18 cellular contexts compared by ENCODE assay signal in genomic region chr3:31248619-31248992, GRCh38.
DNase-seq lines count a peak whose midpoint lies in the region; ATAC-seq, FAIRE-seq and TF ChIP-seq lines count a peak whose summit lies in the region.
"Had no signal": no experiment of that assay in that cellular context is flagged by ENCODE, and none has a peak within 500 bp of the region (broad histone marks: within the 10 kb centered on the region; RNA-seq: fewer than 3 reads in every experiment).

No MANE protein-coding gene starts in this region.

- no peaks in the 10 kb centered on the region for H3K9me3 ChIP-seq in uterus

- no peaks in the 10 kb centered on the region for H3K27me3 Mint-ChIP-seq in activated naive CD8-positive, alpha-beta T cell
- H3K27me3 Mint-ChIP-seq: central memory CD8-positive, alpha-beta T cell had no signal

- H3K36me3 ChIP-seq in uterus = no peaks in the 10 kb centered on the region

- H3K36me3 Mint-ChIP-seq in activated naive CD8-positive, alpha-beta T cell = peaks cover 1% of the 10 kb centered on the region
- H3K36me3 Mint-ChIP-seq: CD8-positive, alpha-beta T cell had no signal

- no peak for TF ChIP-seq POLR2A in uterus (IDR thresholded peaks at IDR 0.05)

- no peak overlapping the region for H3K4me3 ChIP-seq in uterus

- DNase-seq in NCI-H1092 treated with DMSO at 0.1 percent for 48 hours (lab: John Stamatoyannopoulos, UW) = peak; percentile 45
- DNase-seq in NCI-H1092 (lab: John Stamatoyannopoulos, UW) = no peak
- no peak for DNase-seq in RCC 7860 (ENCODE audit: low spot score)
- no peak for DNase-seq in left cardiac atrium
- DNase-seq in uterus = no peak
- DNase-seq: 8988T; activated CD8-positive, alpha-beta memory T cell treated with anti-CD3 and anti-CD28 coated beads, Interleukin-2, amount 10 ng/mL, durations not matched to agents 7 days and 5 days; CD8-positive, alpha-beta T cell; foreskin fibroblast; stimulated activated naive CD4-positive, alpha-beta T cell treated with Interleukin-2 at 50 U/mL for 16 hours had no signal

- peak overlapping the region; percentile 42 for H3K27ac Mint-ChIP-seq in activated naive CD8-positive, alpha-beta T cell
- H3K27ac Mint-ChIP-seq: activated CD8-positive, alpha-beta memory T cell treated with anti-CD3 and anti-CD28 coated beads, Interleukin-2, amount 10 ng/mL, durations not matched to agents 7 days and 5 days; CD8-positive, alpha-beta T cell; endodermal cell had no signal

- ATAC-seq in GM18867 (IDR thresholded peaks at IDR 0.05; ENCODE audit: unreplicated experiment) = peak; percentile 25
- peak; percentile 0 for ATAC-seq in HG03039 (IDR thresholded peaks at IDR 0.05; ENCODE audit: unreplicated experiment)
- ATAC-seq in left cardiac atrium = no peak
- ATAC-seq: activated CD8-positive, alpha-beta memory T cell treated with anti-CD3 and anti-CD28 coated beads, Interleukin-2, amount 10 ng/mL, durations not matched to agents 7 days and 5 days; CD8-positive, alpha-beta T cell; SK-N-SH treated with all-trans-retinoic acid at 6 μM for 48 hours had no signal

- no peaks in the 10 kb centered on the region for H3K9me3 Mint-ChIP-seq in activated naive CD8-positive, alpha-beta T cell (ENCODE audit: low read depth)
- H3K9me3 Mint-ChIP-seq: CD8-positive, alpha-beta T cell had no signal

- H3K4me1 ChIP-seq in uterus = no peaks in the 10 kb centered on the region

- H3K4me1 Mint-ChIP-seq in activated naive CD8-positive, alpha-beta T cell (ENCODE audit: low read depth) = peaks cover 40% of the 10 kb centered on the region

- intact Hi-C loops in left cardiac atrium (cut with DNase I) = no loop called here
- intact Hi-C loops in uterus (cut with DNase I; ENCODE audit: low total_unique reads) = no loop called here

- TF ChIP-seq CTCF in uterus (IDR thresholded peaks at IDR 0.05) = no peak

- H3K27me3 ChIP-seq in uterus = no peaks in the 10 kb centered on the region

- no peak for FAIRE-seq in RCC 7860 (lab: Jason Lieb, UNC)
- FAIRE-seq: G401.6 had no signal

- H3K27ac ChIP-seq in uterus = no peak overlapping the region
- H3K27ac ChIP-seq: HL-60 had no signal

- H3K4me3 Mint-ChIP-seq in activated naive CD8-positive, alpha-beta T cell = no peak overlapping the region
- H3K4me3 Mint-ChIP-seq: activated CD8-positive, alpha-beta memory T cell treated with anti-CD3 and anti-CD28 coated beads, Interleukin-2, amount 10 ng/mL, durations not matched to agents 7 days and 5 days; CD8-positive, alpha-beta T cell; central memory CD8-positive, alpha-beta T cell; endodermal cell had no signal

Comparison
In these comparisons a context has a peak if more than half of its experiments do, and no peak if none do; other contexts are left out.
1. ATAC-seq: peak in GM18867 (single experiment) and HG03039 (single experiment); none in left cardiac atrium (0 of 2).